11 cellular contexts compared by ENCODE assay signal in genomic region chr1:26283226-26283853, GRCh38. TPM values are rescaled to one million over a fixed set of nuclear protein-coding genes. Genes with fewer than 3 reads are reported as not detected.
DNase-seq lines count a peak whose midpoint lies in the region; ATAC-seq and TF ChIP-seq lines count a peak whose summit lies in the region.
"Had no signal": no experiment of that assay in that cellular context is flagged by ENCODE, and none has a peak within 500 bp of the region (broad histone marks: within the 10 kb centered on the region; RNA-seq: fewer than 3 reads in every experiment).

No MANE protein-coding gene starts in this region.

- peak overlapping the region; percentile 5 for H3K4me3 Mint-ChIP-seq in Caco-2 (ENCODE audit: unreplicated experiment)
- peak overlapping the region; percentile 87 to 94 (median 91) for H3K4me3 Mint-ChIP-seq in T-cell

- no peak for ATAC-seq in T-cell (replicated peaks in 1 of 4)
- ATAC-seq in gastrocnemius medialis, result no peak
- no peak for ATAC-seq in GM21825 (IDR thresholded peaks at IDR 0.05; ENCODE audit: unreplicated experiment)
- no peak for ATAC-seq in GM21526 (IDR thresholded peaks at IDR 0.05; ENCODE audit: low FRiP score, unreplicated experiment)
- ATAC-seq: right lobe of liver had no signal

- in situ Hi-C loops in gastrocnemius medialis (cut with MboI; ENCODE audit: low sequenced_read_pairs in 4 of 4), result no loop called here

- H3K36me3 ChIP-seq in Caco-2 (ENCODE audit: control insufficient read depth, insufficient read depth, low read length) (no peaks in the 10 kb centered on the region; the same call in 1 of the 2 replicates), gastrocnemius medialis (peaks cover 0 to 8% of the 10 kb centered on the region in 2 donors)
- peaks cover 10% of the 10 kb centered on the region for H3K36me3 ChIP-seq in effector memory CD4-positive, alpha-beta T cell (ENCODE audit: control insufficient read depth, insufficient read depth, low read length)
- H3K36me3 ChIP-seq: right lobe of liver had no signal

- POLR2A ChIA-PET in Caco-2 (lab: Charles Lee) (no interaction called here), T-cell (lab: Charles Lee) (no interaction called here)

- H3K4me3 ChIP-seq in Caco-2 (ENCODE audit: low read depth, low read length), result no peak overlapping the region
- H3K4me3 ChIP-seq in effector memory CD4-positive, alpha-beta T cell (ENCODE audit: insufficient read depth, low read depth, low read length, poor library complexity, severe bottlenecking), result peak overlapping the region; percentile 23
- H3K4me3 ChIP-seq in gastrocnemius medialis, result no peak overlapping the region
- H3K4me3 ChIP-seq: right lobe of liver had no signal

- H3K27me3 ChIP-seq in Caco-2 (replicated peaks; ENCODE audit: control insufficient read depth, insufficient read depth, low read length) (no peaks in the 10 kb centered on the region), gastrocnemius medialis (no peaks in the 10 kb centered on the region)
- no peaks in the 10 kb centered on the region for H3K27me3 ChIP-seq in effector memory CD4-positive, alpha-beta T cell (replicated peaks; ENCODE audit: control insufficient read depth, insufficient read depth, low read length, poor library complexity, severe bottlenecking)
- H3K27me3 ChIP-seq: right lobe of liver had no signal

- H3K27me3 Mint-ChIP-seq in Caco-2 (ENCODE audit: insufficient read depth, unreplicated experiment), result no peaks in the 10 kb centered on the region
- no peaks in the 10 kb centered on the region for H3K27me3 Mint-ChIP-seq in T-cell

- no TSS peak for BruUV-seq in Caco-2 (replicated peaks; lab: Mats Ljungman, UMichigan)

- H3K9me3 Mint-ChIP-seq in Caco-2 (ENCODE audit: unreplicated experiment) (no peaks in the 10 kb centered on the region), T-cell (no peaks in the 10 kb centered on the region)

- intact Hi-C loops in Caco-2 (cut with micrococcal nuclease; ENCODE audit: unreplicated experiment) (no loop called here), gastrocnemius medialis (cut with DNase I; ENCODE audit: low total_unique reads) (no loop called here)

- CTCF ChIA-PET in Caco-2 (lab: Charles Lee), result interaction anchor here (2.7 kb wide), 1 partner anchor 108 kb away, joined by 15 read pairs; no protein-coding TSS in a partner anchor
- CTCF ChIA-PET in T-cell (lab: Charles Lee), result interaction anchor here in 1 of 2 donors (1.7 to 3.4 kb wide), 2 partner anchors 8 to 81 kb away, joined by 4 to 21 read pairs; no protein-coding TSS in a partner anchor

- no peak for TF ChIP-seq POLR2A in gastrocnemius medialis (IDR thresholded peaks at IDR 0.05)

- H3K27ac Mint-ChIP-seq in Caco-2 (ENCODE audit: unreplicated experiment) (no peak overlapping the region), T-cell (peak overlapping the region; percentile 99 to 100)

- peak overlapping the region; percentile 89 for H3K27ac ChIP-seq in effector memory CD4-positive, alpha-beta T cell (ENCODE audit: insufficient read depth, low read length, poor library complexity, severe bottlenecking)
- peak overlapping the region; percentile 89 to 98 (median 93) for H3K27ac ChIP-seq in gastrocnemius medialis
- H3K27ac ChIP-seq: right lobe of liver had no signal

- TF ChIP-seq CTCF in Caco-2 (IDR thresholded peaks at IDR 0.05; ENCODE audit: insufficient read depth in 1 of 2, low read depth in 1 of 2, low read length in 1 of 2, severe bottlenecking in 1 of 2, unreplicated experiment in 1 of 2) (no peak), gastrocnemius medialis (IDR thresholded peaks at IDR 0.05 in 4 of 5, conservative IDR thresholded peaks at IDR 0.05 in 1 of 5) (no peak)

- DNase-seq in Caco-2 (no peak), T-cell (no peak), gastrocnemius medialis (no peak), NCI-H2196 (lab: John Stamatoyannopoulos, UW; ENCODE audit: unreplicated experiment) (no peak), NCI-H1048 (lab: John Stamatoyannopoulos, UW) (no peak)
- no peak for DNase-seq in effector memory CD4-positive, alpha-beta T cell
- DNase-seq: NCI-H446 treated with DMSO at 0.1 percent for 48 hours; right lobe of liver; stimulated activated naive CD4-positive, alpha-beta T cell treated with Interleukin-2 at 50 U/mL for 16 hours had no signal

- H3K36me3 Mint-ChIP-seq in Caco-2 (ENCODE audit: insufficient read depth, unreplicated experiment) (peaks cover 39% of the 10 kb centered on the region), T-cell (peaks cover 26% of the 10 kb centered on the region)

- H3K4me1 Mint-ChIP-seq in Caco-2 (ENCODE audit: low read depth, unreplicated experiment) (peaks cover 24% of the 10 kb centered on the region), T-cell (peaks cover 89 to 91% (median 90%) of the 10 kb centered on the region in 3 donors)

- H3K9me3 ChIP-seq in Caco-2 (no peaks in the 10 kb centered on the region), gastrocnemius medialis (no peaks in the 10 kb centered on the region)
- no peaks in the 10 kb centered on the region for H3K9me3 ChIP-seq in effector memory CD4-positive, alpha-beta T cell (ENCODE audit: control insufficient read depth, low read length)
- H3K9me3 ChIP-seq: right lobe of liver had no signal

- peaks cover 23% of the 10 kb centered on the region for H3K4me1 ChIP-seq in Caco-2
- peaks cover 92% of the 10 kb centered on the region for H3K4me1 ChIP-seq in effector memory CD4-positive, alpha-beta T cell (ENCODE audit: control insufficient read depth, insufficient read depth, low read length, poor library complexity, severe bottlenecking)
- H3K4me1 ChIP-seq in gastrocnemius medialis, result peaks cover 48 to 66% of the 10 kb centered on the region in 2 donors

RNA-seq across cellular contexts. Expression of gene SH3BGRL3, which starts 3.5 kb away (rescaled TPM):
- total RNA-seq in Caco-2 (2022), result 73.4 and 74.3 TPM in 2 replicates
- total RNA-seq in T-cell, result 100 to 1,000 TPM; 218 to 457 (median 370) TPM
- total RNA-seq in gastrocnemius medialis, result 10 to 100 TPM; 10.3 to 16.9 (median 13.1) TPM

RNA-seq across cellular contexts. Expression of gene UBXN11, which starts 23.1 kb away (rescaled TPM):
- total RNA-seq in Caco-2 (2022), result 12.5 TPM in 2 replicates
- total RNA-seq in T-cell, result 100 to 1,000 TPM in 3 of 5 donors, 10 to 100 TPM in 2; 39.5 to 112 (median 104) TPM
- 1 to 10 TPM; 2.7 to 3.8 (median 3.4) TPM for total RNA-seq in gastrocnemius medialis

RNA-seq across cellular contexts. Expression of gene CD52, which starts 34.4 kb away (rescaled TPM):
- total RNA-seq in Caco-2 (2022) (not detected in 2 replicates), T-cell (1,000 to 10,000 TPM in 4 of 5 donors, 100 to 1,000 TPM in 1; 994 to 1,121 (median 1,054) TPM), gastrocnemius medialis (1 to 10 TPM in 2 of 4 donors, not detected in 2; 1.4 to 2.8 TPM)

RNA-seq across cellular contexts. Expression of gene CEP85, which starts 49.3 kb away (rescaled TPM):
- 19.7 and 22.4 TPM in 2 replicates for total RNA-seq in Caco-2 (2022)
- total RNA-seq in T-cell, result 10 to 100 TPM; 14.2 to 28.5 (median 20.7) TPM
- 10 to 100 TPM; 28.5 to 61.6 (median 41.3) TPM for total RNA-seq in gastrocnemius medialis

Comparison
In these comparisons a context has a peak if more than half of its experiments do, and no peak if none do; other contexts are left out.
1. RNA of gene CD52, which starts 34.4 kb away (total RNA-seq): 994 to 1,121 TPM in T-cell; 1.4 to 2.8 TPM in gastrocnemius medialis and not detected in Caco-2; every median in the first group is over 100 times any median in the second.